ENCODE assay signal across 8 cellular contexts in the genomic region with DNA sequence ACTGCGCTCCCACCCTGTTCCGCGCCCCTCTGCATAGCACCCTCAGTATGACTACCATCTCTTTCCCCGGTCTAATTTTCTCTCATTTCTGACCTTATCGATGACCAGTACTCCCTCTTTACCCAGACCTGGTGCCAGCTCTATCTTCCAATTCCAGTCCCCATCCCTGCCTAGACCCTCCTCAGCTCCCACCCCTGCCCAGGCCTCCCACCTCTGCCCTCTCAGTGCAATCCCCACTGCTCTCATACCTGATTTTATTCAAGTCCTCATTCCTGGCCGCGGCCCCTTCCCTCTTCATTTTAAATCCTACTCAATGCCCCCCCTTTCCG. TPM values are rescaled to one million over a fixed set of nuclear protein-coding genes. Genes with fewer than 3 reads are reported as not detected.
DNase-seq lines count a peak whose midpoint lies in the region; ATAC-seq and TF ChIP-seq lines count a peak whose summit lies in the region.

No MANE protein-coding gene starts in this region.

- TF ChIP-seq POLR2A in Peyer's patch (IDR thresholded peaks at IDR 0.05), result no peak

- H3K4me1 Mint-ChIP-seq in Caco-2 (ENCODE audit: low read depth, unreplicated experiment) (peaks cover 45% of the 10 kb centered on the region), neural progenitor cell (peaks cover 66% of the 10 kb centered on the region)

- H3K27ac Mint-ChIP-seq in Caco-2 (ENCODE audit: unreplicated experiment), result peak overlapping the region; percentile 81
- peak overlapping the region; percentile 90 for H3K27ac Mint-ChIP-seq in neural progenitor cell

- H3K9ac ChIP-seq in duodenal mucosa (ENCODE audit: low read depth in 1 of 2, low read length in 2 of 2) (peak overlapping the region; percentile 64 to 89), neural progenitor cell (peak overlapping the region; percentile 40)

- H3K36me3 Mint-ChIP-seq in Caco-2 (ENCODE audit: insufficient read depth, unreplicated experiment), result peaks cover 23% of the 10 kb centered on the region
- peaks cover 2% of the 10 kb centered on the region for H3K36me3 Mint-ChIP-seq in neural progenitor cell

- peak overlapping the region; percentile 84 for H3K4me3 ChIP-seq in Caco-2 (ENCODE audit: low read depth, low read length)
- H3K4me3 ChIP-seq in Peyer's patch, result peak overlapping the region; percentile 79 to 98 (median 86)
- peak overlapping the region; percentile 80 to 88 for H3K4me3 ChIP-seq in duodenal mucosa (ENCODE audit: low read depth in 1 of 2, low read length in 2 of 2)
- H3K4me3 ChIP-seq in neural progenitor cell, result peak overlapping the region; percentile 79

- H3K27ac ChIP-seq in Peyer's patch (peak overlapping the region; percentile 93 to 99 (median 97)), duodenal mucosa (ENCODE audit: low read depth, low read length) (peak overlapping the region; percentile 63), neural progenitor cell (no peak overlapping the region)

- no TSS peak for BruUV-seq in Caco-2 (replicated peaks; lab: Mats Ljungman, UMichigan)

- no peaks in the 10 kb centered on the region for H3K27me3 Mint-ChIP-seq in Caco-2 (ENCODE audit: insufficient read depth, unreplicated experiment)
- H3K27me3 Mint-ChIP-seq in neural progenitor cell (ENCODE audit: insufficient read depth, low read depth), result peaks cover 3% of the 10 kb centered on the region

- POLR2A ChIA-PET in Caco-2 (lab: Charles Lee), result no interaction called here

- CTCF ChIA-PET in Caco-2 (lab: Charles Lee), result no interaction called here

- peaks cover 56% of the 10 kb centered on the region for H4K20me1 ChIP-seq in neural progenitor cell (ENCODE audit: low read depth)

- H3K4me2 ChIP-seq in neural progenitor cell, result peak overlapping the region; percentile 99

- intact Hi-C loops in Caco-2 (cut with micrococcal nuclease; ENCODE audit: unreplicated experiment), result no loop called here

- no peaks in the 10 kb centered on the region for H3K36me3 ChIP-seq in Caco-2 (ENCODE audit: control insufficient read depth, insufficient read depth, low read length)
- H3K36me3 ChIP-seq in Peyer's patch, result no peaks in the 10 kb centered on the region
- H3K36me3 ChIP-seq in duodenal mucosa (ENCODE audit: control insufficient read depth in 1 of 2, insufficient read depth in 2 of 2, low read length in 2 of 2), result no peaks in the 10 kb centered on the region
- H3K36me3 ChIP-seq in neural progenitor cell, result no peaks in the 10 kb centered on the region

- H3K27me3 ChIP-seq in Caco-2 (replicated peaks; ENCODE audit: control insufficient read depth, insufficient read depth, low read length) (no peaks in the 10 kb centered on the region), Peyer's patch (no peaks in the 10 kb centered on the region), duodenal mucosa (ENCODE audit: control insufficient read depth in 1 of 2, insufficient read depth in 2 of 2, low read length in 2 of 2) (no peaks in the 10 kb centered on the region), neural progenitor cell (peaks cover 10% of the 10 kb centered on the region)

- H3K79me2 ChIP-seq in neural progenitor cell (ENCODE audit: low read depth), result peaks cover 63% of the 10 kb centered on the region

- no peak for ATAC-seq in GM19397 (IDR thresholded peaks at IDR 0.05; ENCODE audit: unreplicated experiment)
- no peak for ATAC-seq in GM19455 (IDR thresholded peaks at IDR 0.05; ENCODE audit: unreplicated experiment)

- H2AFZ ChIP-seq in neural progenitor cell (replicated peaks), result peak overlapping the region; percentile 45

- H3K4me1 ChIP-seq in Caco-2, result peaks cover 26% of the 10 kb centered on the region
- H3K4me1 ChIP-seq in Peyer's patch, result peaks cover 0 to 63% (median 12%) of the 10 kb centered on the region in 4 donors
- peaks cover 51 to 58% of the 10 kb centered on the region in 2 donors for H3K4me1 ChIP-seq in duodenal mucosa (ENCODE audit: control insufficient read depth in 1 of 2, insufficient read depth in 2 of 2, low read length in 2 of 2)
- peaks cover 59% of the 10 kb centered on the region for H3K4me1 ChIP-seq in neural progenitor cell

- H3K4me3 Mint-ChIP-seq in Caco-2 (ENCODE audit: unreplicated experiment), result peak overlapping the region; percentile 91
- H3K4me3 Mint-ChIP-seq in neural progenitor cell, result peak overlapping the region; percentile 96

- no peaks in the 10 kb centered on the region for H3K9me3 Mint-ChIP-seq in Caco-2 (ENCODE audit: unreplicated experiment)
- H3K9me3 Mint-ChIP-seq in neural progenitor cell, result no peaks in the 10 kb centered on the region

- no peaks in the 10 kb centered on the region for H3K9me3 ChIP-seq in Caco-2
- H3K9me3 ChIP-seq in Peyer's patch, result no peaks in the 10 kb centered on the region
- H3K9me3 ChIP-seq in duodenal mucosa (ENCODE audit: control insufficient read depth in 1 of 2, low read length in 2 of 2), result no peaks in the 10 kb centered on the region
- no peaks in the 10 kb centered on the region for H3K9me3 ChIP-seq in neural progenitor cell (ENCODE audit: low read depth)

- TF ChIP-seq CTCF in Caco-2 (IDR thresholded peaks at IDR 0.05; ENCODE audit: insufficient read depth in 1 of 2, low read depth in 1 of 2, low read length in 1 of 2, severe bottlenecking in 1 of 2, unreplicated experiment in 1 of 2) (no peak), Peyer's patch (IDR thresholded peaks at IDR 0.05) (no peak), neural progenitor cell (IDR thresholded peaks at IDR 0.05) (no peak)

- DNase-seq in Caco-2 (no peak), Peyer's patch (peak in 1 of 3 donors; percentile 52), neural progenitor cell (ENCODE audit: low spot score) (peak; percentile 26), COLO829 (ENCODE audit: low spot score) (no peak), NCI-H1092 (lab: John Stamatoyannopoulos, UW) (no peak)

- peaks cover 40% of the 10 kb centered on the region for H3F3A ChIP-seq in neural progenitor cell (ENCODE audit: low read depth)

RNA-seq across cellular contexts. Expression of gene USP24, which starts 1.3 kb away (rescaled TPM):
- 34.7 and 36.4 TPM in 2 replicates for total RNA-seq in Caco-2 (2022)
- 100 to 1,000 TPM in 1 of 4 donors, 10 to 100 TPM in 3; 37.1 to 130 (median 47.0) TPM for total RNA-seq in Peyer's patch
- total RNA-seq in neural progenitor cell (ENCODE audit: low replicate concordance), result 35.2 and 50.5 TPM in 2 replicates
